Comparison of ENCODE assay signal across 13 cellular contexts in the genomic region with DNA sequence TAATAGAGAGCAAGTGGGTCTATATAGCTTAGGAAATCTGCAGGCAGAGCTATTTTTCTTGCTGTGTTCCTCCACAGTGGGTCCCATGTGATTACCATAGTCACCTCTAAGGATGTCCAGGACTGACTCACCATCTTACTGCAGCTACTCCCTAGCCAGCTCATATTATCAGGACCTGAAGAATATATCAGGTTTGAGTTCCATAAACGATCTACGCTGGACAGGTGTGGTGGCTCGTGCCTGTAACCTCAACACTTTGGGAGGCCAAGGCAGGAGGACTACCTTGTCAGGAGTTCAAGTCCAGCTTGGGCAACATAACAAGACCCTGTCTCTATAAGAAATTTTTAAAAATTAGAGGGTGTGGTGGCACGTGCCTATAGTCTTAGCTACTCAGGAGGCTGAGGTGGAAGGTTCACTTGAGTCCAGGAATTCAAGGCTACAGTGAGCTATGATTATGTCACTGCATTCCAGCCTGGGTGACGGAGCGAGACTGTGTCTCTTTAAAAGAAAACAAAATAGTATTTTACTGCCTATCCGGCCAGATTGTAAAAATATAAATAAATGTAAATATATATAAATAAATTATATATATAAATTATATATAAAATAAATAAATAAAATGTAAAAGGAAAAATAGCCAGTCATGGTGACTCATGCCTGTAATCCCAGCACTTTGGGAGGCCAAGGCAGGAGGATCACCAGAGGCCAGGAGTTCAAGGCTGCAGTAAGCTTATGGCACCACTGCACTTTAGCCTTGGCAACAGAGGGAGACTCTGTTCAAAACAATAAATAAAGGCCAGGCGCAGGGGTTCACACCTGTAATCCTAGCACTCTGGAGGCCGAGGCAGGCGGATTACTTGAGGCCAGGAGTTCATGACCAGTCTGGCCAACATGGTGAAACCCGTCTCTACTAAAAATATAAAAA. TPM values are rescaled to one million over a fixed set of nuclear protein-coding genes. Genes with fewer than 3 reads are reported as not detected.
A peak's percentile ranks its signal among the peaks of the same experiment; 100 is the strongest.
DNase-seq lines count a peak whose midpoint lies in the region; ATAC-seq and TF ChIP-seq lines count a peak whose summit lies in the region.
"Had no signal": no experiment of that assay in that cellular context is flagged by ENCODE, and none has a peak within 500 bp of the region (broad histone marks: within the 10 kb centered on the region; RNA-seq: fewer than 3 reads in every experiment).

No MANE protein-coding gene starts in this region.

- no peaks in the 10 kb centered on the region for H3K9me3 Mint-ChIP-seq in HFFc6
- H3K9me3 Mint-ChIP-seq: activated naive CD4-positive, alpha-beta T cell treated with anti-CD3 and anti-CD28 coated beads for 36 hours had no signal

- peak; percentile 34 for DNase-seq in HFFc6
- DNase-seq in RWPE2 (ENCODE audit: low spot score): no peak
- peak; percentile 18 for DNase-seq in fibroblast of pulmonary artery (ENCODE audit: low read depth)
- peak; percentile 18 for DNase-seq in stromal cell of bone marrow (ENCODE audit: low read depth)
- DNase-seq in SJCRH30: no peak
- no peak for DNase-seq in UCSD-AML1 (lab: John Stamatoyannopoulos, UW; ENCODE audit: unreplicated experiment)
- no peak for DNase-seq in T1000 (lab: John Stamatoyannopoulos, UW)
- DNase-seq: activated naive CD4-positive, alpha-beta T cell treated with anti-CD3 and anti-CD28 coated beads for 36 hours; COR-L47; lower lobe of right lung; NCI-H1105 treated with DMSO at 0.1 percent for 48 hours; NCI-H524 treated with DMSO at 0.1 percent for 48 hours; Right ventricle myocardium superior had no signal

- H3K36me3 ChIP-seq in RWPE2 (ENCODE audit: low read depth) (no peaks in the 10 kb centered on the region), SJCRH30 (no peaks in the 10 kb centered on the region)
- H3K36me3 ChIP-seq: lower lobe of right lung had no signal

- no peaks in the 10 kb centered on the region for H3K4me1 ChIP-seq in RWPE2 (ENCODE audit: insufficient read depth, poor library complexity, severe bottlenecking)
- no peaks in the 10 kb centered on the region for H3K4me1 ChIP-seq in SJCRH30

- H3K9me3 ChIP-seq in RWPE2 (ENCODE audit: severe bottlenecking) (no peaks in the 10 kb centered on the region), SJCRH30 (replicated peaks) (no peaks in the 10 kb centered on the region)
- H3K9me3 ChIP-seq: lower lobe of right lung had no signal

- H3K27ac Mint-ChIP-seq in HFFc6: peak overlapping the region; percentile 32
- H3K27ac Mint-ChIP-seq: activated naive CD4-positive, alpha-beta T cell treated with anti-CD3 and anti-CD28 coated beads for 36 hours had no signal

- H3K4me3 ChIP-seq in RWPE2 (ENCODE audit: severe bottlenecking) (no peak overlapping the region), fibroblast of pulmonary artery (replicated peaks; ENCODE audit: low read depth, low read length) (no peak overlapping the region), SJCRH30 (no peak overlapping the region)
- H3K4me3 ChIP-seq: lower lobe of right lung had no signal

- TF ChIP-seq CTCF in HFFc6 (IDR thresholded peaks at IDR 0.05) (no peak), RWPE2 (IDR thresholded peaks at IDR 0.05; ENCODE audit: poor library complexity, severe bottlenecking) (no peak), fibroblast of pulmonary artery (IDR thresholded peaks at IDR 0.05; ENCODE audit: low read length, missing control alignments) (no peak)

- H3K27me3 Mint-ChIP-seq in HFFc6 (ENCODE audit: insufficient read depth): peaks cover 2% of the 10 kb centered on the region

- H3K27me3 ChIP-seq in RWPE2 (ENCODE audit: insufficient read depth, poor library complexity, severe bottlenecking): no peaks in the 10 kb centered on the region
- H3K27me3 ChIP-seq in SJCRH30: no peaks in the 10 kb centered on the region

- H3K27ac ChIP-seq in RWPE2 (ENCODE audit: poor library complexity, severe bottlenecking): no peak overlapping the region
- no peak overlapping the region for H3K27ac ChIP-seq in SJCRH30
- H3K27ac ChIP-seq: lower lobe of right lung had no signal

- no peak overlapping the region for H3K4me3 Mint-ChIP-seq in HFFc6
- H3K4me3 Mint-ChIP-seq: activated naive CD4-positive, alpha-beta T cell treated with anti-CD3 and anti-CD28 coated beads for 36 hours had no signal

- ATAC-seq in RWPE2 (ENCODE audit: low read depth): peak; percentile 67
- ATAC-seq: lower lobe of right lung had no signal

- H3K4me1 Mint-ChIP-seq in HFFc6 (ENCODE audit: low read depth): peaks cover 23% of the 10 kb centered on the region

- H3K36me3 Mint-ChIP-seq in HFFc6 (ENCODE audit: low read depth): no peaks in the 10 kb centered on the region

RNA-seq across cellular contexts. Expression of a gene that starts 6.9 kb away (rescaled TPM):
- 1 to 10 TPM; 2.4 to 2.9 (median 2.5) TPM for total RNA-seq in HFFc6 (2021; fragmentation: NEBNext Ultra II Directional; extraction: Animal tissue kit (Norgen Biotek cat#: 25700))
- 3.0 and 3.7 TPM in 2 replicates for total RNA-seq in SJCRH30 (2014; rRNA removed; shearing (Covaris generic))

RNA-seq across cellular contexts. Expression of a gene that starts 7.0 kb away (rescaled TPM):
- total RNA-seq in HFFc6 (2021; fragmentation: NEBNext Ultra II Directional; extraction: Animal tissue kit (Norgen Biotek cat#: 25700)): under 1 TPM in 1 of 6 experiments, not detected in 5; 0.28 TPM
- total RNA-seq in SJCRH30 (2014; rRNA removed; shearing (Covaris generic)): not detected in 2 replicates
- total RNA-seq: activated naive CD4-positive, alpha-beta T cell treated with anti-CD3 and anti-CD28 coated beads for 36 hours; lower lobe of right lung; Right ventricle myocardium superior had no signal

RNA-seq across cellular contexts. Expression of a gene that starts 12.3 kb away (rescaled TPM):
- total RNA-seq in HFFc6 (2021; fragmentation: NEBNext Ultra II Directional; extraction: Animal tissue kit (Norgen Biotek cat#: 25700)): 10 to 100 TPM; 10.4 to 23.1 (median 21.3) TPM
- total RNA-seq in SJCRH30 (2014; rRNA removed; shearing (Covaris generic)): 32.3 and 36.2 TPM in 2 replicates

RNA-seq across cellular contexts. Expression of a gene that starts 26.5 kb away (rescaled TPM):
- not detected for total RNA-seq in HFFc6 (2021; fragmentation: NEBNext Ultra II Directional; extraction: Animal tissue kit (Norgen Biotek cat#: 25700))
- total RNA-seq in SJCRH30 (2014; rRNA removed; shearing (Covaris generic)): not detected in 2 replicates

Comparison
In these comparisons a context has a peak if more than half of its experiments do, and no peak if none do; other contexts are left out.
1. DNase-seq: peak in HFFc6 (single experiment), fibroblast of pulmonary artery (single experiment) and stromal cell of bone marrow (single experiment); none in RWPE2 (single experiment), SJCRH30 (0 of 2), UCSD-AML1 (single experiment) and T1000 (single experiment).